Comparison of ENCODE assay signal across 13 cellular contexts in genomic region chr9:137760426-137760825, GRCh38.
DNase-seq lines count a peak whose midpoint lies in the region; ATAC-seq, FAIRE-seq and TF ChIP-seq lines count a peak whose summit lies in the region.
"Had no signal": no experiment of that assay in that cellular context is flagged by ENCODE, and none has a peak within 500 bp of the region (broad histone marks: within the 10 kb centered on the region; RNA-seq: fewer than 3 reads in every experiment).

No MANE protein-coding gene starts in this region.

- in situ Hi-C loops in HepG2 (cut with HindIII; ENCODE audit: extremely low pct_ligation_motif_present, low pct_unique_long_range_greater_than_20kb): no loop called here

- POLR2A ChIA-PET in activated CD4-positive, alpha-beta memory T cell treated with anti-CD3 and anti-CD28 coated beads, Interleukin-2, amount 10 ng/mL, durations not matched to agents 7 days and 5 days (lab: Charles Lee): no interaction called here
- POLR2A ChIA-PET in HepG2 (lab: Yijun Ruan, JAX): no interaction called here

- DNase-seq in activated naive CD4-positive, alpha-beta T cell treated with anti-CD3 and anti-CD28 coated beads, Interleukin-2, amount 50 U/mL, for 72 hours (ENCODE audit: low spot score in 2 of 2): no peak
- no peak for DNase-seq in activated naive CD4-positive, alpha-beta T cell (lab: John Stamatoyannopoulos, UW)
- no peak for DNase-seq in activated CD4-positive, alpha-beta memory T cell treated with anti-CD3 and anti-CD28 coated beads, Interleukin-2, amount 10 ng/mL, durations not matched to agents 7 days and 5 days
- no peak for DNase-seq in memory B cell (ENCODE audit: low spot score in 2 of 2)
- peak; percentile 59 for DNase-seq in testis
- DNase-seq in CD14-positive monocyte (ENCODE audit: low spot score): no peak
- no peak for DNase-seq in HepG2 (ENCODE audit: low spot score)
- DNase-seq in NCI-H1092 treated with DMSO at 0.1 percent for 48 hours (lab: John Stamatoyannopoulos, UW): no peak
- DNase-seq: cortex of kidney, NCI-H524 had no signal

- H3K79me2 ChIP-seq in HepG2 (ENCODE audit: insufficient read depth, low read length): no peaks in the 10 kb centered on the region

- H3K4me3 Mint-ChIP-seq in activated CD4-positive, alpha-beta memory T cell treated with anti-CD3 and anti-CD28 coated beads, Interleukin-2, amount 10 ng/mL, durations not matched to agents 7 days and 5 days: no peak overlapping the region
- peak overlapping the region; percentile 63 for H3K4me3 Mint-ChIP-seq in memory B cell
- no peak overlapping the region for H3K4me3 Mint-ChIP-seq in CD14-positive monocyte
- H3K4me3 Mint-ChIP-seq: type B pancreatic cell had no signal

- 67 to 71% methylated on average over 12 of the region's 12 CpGs for WGBS in testis, 2 donors
- WGBS in HepG2 (ENCODE audit: low lambda C conversion rate): 98% methylated on average over 12 of the region's 12 CpGs

- H3K27ac Mint-ChIP-seq in activated naive CD4-positive, alpha-beta T cell treated with anti-CD3 and anti-CD28 coated beads, Interleukin-2, amount 50 U/mL, for 72 hours: peak overlapping the region; percentile 86 to 92
- H3K27ac Mint-ChIP-seq in activated CD4-positive, alpha-beta memory T cell treated with anti-CD3 and anti-CD28 coated beads, Interleukin-2, amount 10 ng/mL, durations not matched to agents 7 days and 5 days: peak overlapping the region; percentile 68
- H3K27ac Mint-ChIP-seq in memory B cell (peak overlapping the region; percentile 98), CD14-positive monocyte (peak overlapping the region in 2 of 7 donors; percentile 46)
- H3K27ac Mint-ChIP-seq: type B pancreatic cell had no signal

- no peak for TF ChIP-seq RAD21 in HepG2 (CRISPR knock-in tag; IDR thresholded peaks at IDR 0.05)

- H4K20me1 ChIP-seq in HepG2 (ENCODE audit: insufficient read depth, low read length): no peaks in the 10 kb centered on the region

- no TSS peak for BruUV-seq in HepG2 (replicated peaks; lab: Mats Ljungman, UMichigan)

- H3K27me3 Mint-ChIP-seq in activated CD4-positive, alpha-beta memory T cell treated with anti-CD3 and anti-CD28 coated beads, Interleukin-2, amount 10 ng/mL, durations not matched to agents 7 days and 5 days: no peaks in the 10 kb centered on the region
- H3K27me3 Mint-ChIP-seq in memory B cell (no peaks in the 10 kb centered on the region), CD14-positive monocyte (ENCODE audit: low read depth in 3 of 3) (peaks cover 0 to 3% (median 0%) of the 10 kb centered on the region in 3 donors)
- H3K27me3 Mint-ChIP-seq: type B pancreatic cell had no signal

- FAIRE-seq in HepG2 (lab: Jason Lieb, UNC): no peak
- FAIRE-seq: RCC 7860 had no signal

- H3K4me1 Mint-ChIP-seq in activated CD4-positive, alpha-beta memory T cell treated with anti-CD3 and anti-CD28 coated beads, Interleukin-2, amount 10 ng/mL, durations not matched to agents 7 days and 5 days: peaks cover 55% of the 10 kb centered on the region
- H3K4me1 Mint-ChIP-seq in memory B cell (peaks cover 47% of the 10 kb centered on the region), CD14-positive monocyte (no peaks in the 10 kb centered on the region)

- H3K36me3 ChIP-seq in testis (ENCODE audit: low read depth, missing control alignments): no peaks in the 10 kb centered on the region
- H3K36me3 ChIP-seq in HepG2 (replicated peaks in 1 of 2; ENCODE audit: control insufficient read depth in 1 of 2, insufficient read depth in 2 of 2, low read length in 2 of 2): peaks cover 24 to 65% of the 10 kb centered on the region in 2 experiments

- H3K9me3 ChIP-seq in testis: no peaks in the 10 kb centered on the region
- no peaks in the 10 kb centered on the region for H3K9me3 ChIP-seq in HepG2 (ENCODE audit: low read length)

- TF ChIP-seq EP300 in HepG2 (IDR thresholded peaks at IDR 0.05; ENCODE audit: low read depth in 2 of 2, low read length in 2 of 2) (no peak), HepG2 (CRISPR knock-in tag; IDR thresholded peaks at IDR 0.05; ENCODE audit: borderline replicate concordance) (no peak)

- no peak overlapping the region for H3K4me2 ChIP-seq in HepG2 (ENCODE audit: low read depth, low read length)

- peaks cover 44 to 67% of the 10 kb centered on the region in 2 donors for H3K36me3 Mint-ChIP-seq in activated naive CD4-positive, alpha-beta T cell treated with anti-CD3 and anti-CD28 coated beads, Interleukin-2, amount 50 U/mL, for 72 hours
- H3K36me3 Mint-ChIP-seq in activated CD4-positive, alpha-beta memory T cell treated with anti-CD3 and anti-CD28 coated beads, Interleukin-2, amount 10 ng/mL, durations not matched to agents 7 days and 5 days (ENCODE audit: low read depth): peaks cover 81% of the 10 kb centered on the region
- H3K36me3 Mint-ChIP-seq in memory B cell (peaks cover 50% of the 10 kb centered on the region), CD14-positive monocyte (peaks cover 82 to 92% of the 10 kb centered on the region in 2 donors)

- TF ChIP-seq CTCF in testis (IDR thresholded peaks at IDR 0.05): no peak
- no peak for TF ChIP-seq CTCF in CD14-positive monocyte (IDR thresholded peaks at IDR 0.05)
- TF ChIP-seq CTCF in HepG2 (CRISPR knock-in tag; IDR thresholded peaks at IDR 0.05): no peak

- intact Hi-C loops in testis (cut with DNase I; ENCODE audit: low total_unique reads): no loop called here
- intact Hi-C loops in CD14-positive monocyte (cut with micrococcal nuclease): no loop called here
- intact Hi-C loops in HepG2 (cut with micrococcal nuclease; ENCODE audit: unreplicated experiment): no loop called here

- H2AFZ ChIP-seq in HepG2 (ENCODE audit: low read length): no peak overlapping the region

- H3K9me3 Mint-ChIP-seq in activated naive CD4-positive, alpha-beta T cell treated with anti-CD3 and anti-CD28 coated beads, Interleukin-2, amount 50 U/mL, for 72 hours: no peaks in the 10 kb centered on the region
- H3K9me3 Mint-ChIP-seq in activated CD4-positive, alpha-beta memory T cell treated with anti-CD3 and anti-CD28 coated beads, Interleukin-2, amount 10 ng/mL, durations not matched to agents 7 days and 5 days: peaks cover 4% of the 10 kb centered on the region
- H3K9me3 Mint-ChIP-seq in memory B cell: no peaks in the 10 kb centered on the region
- H3K9me3 Mint-ChIP-seq in CD14-positive monocyte: peaks cover 0 to 3% (median under 1%) of the 10 kb centered on the region in 7 donors

- CTCF ChIA-PET in activated CD4-positive, alpha-beta memory T cell treated with anti-CD3 and anti-CD28 coated beads, Interleukin-2, amount 10 ng/mL, durations not matched to agents 7 days and 5 days (lab: Charles Lee): no interaction called here
- CTCF ChIA-PET in HepG2 (lab: Yijun Ruan, JAX; ENCODE audit: low intra/inter-chr PET ratio, low total read pairs): no interaction called here

- no peak overlapping the region for H3K9ac ChIP-seq in HepG2 (ENCODE audit: insufficient read depth, low read depth, low read length)

- H3K27me3 ChIP-seq in testis (no peaks in the 10 kb centered on the region), HepG2 (ENCODE audit: control insufficient read depth in 1 of 2, insufficient read depth in 2 of 2, low read length in 2 of 2) (no peaks in the 10 kb centered on the region)

- ATAC-seq in activated naive CD4-positive, alpha-beta T cell treated with anti-CD3 and anti-CD28 coated beads, Interleukin-2, amount 50 U/mL, for 72 hours: no peak
- ATAC-seq in memory B cell (ENCODE audit: low read depth): no peak
- ATAC-seq in HepG2: no peak

- H3K4me1 ChIP-seq in testis: peaks cover 6% of the 10 kb centered on the region
- no peaks in the 10 kb centered on the region for H3K4me1 ChIP-seq in HepG2 (ENCODE audit: insufficient read depth, low read length)

- no peak overlapping the region for H3K27ac ChIP-seq in testis
- no peak overlapping the region for H3K27ac ChIP-seq in HepG2 (ENCODE audit: extremely low read length, insufficient read depth, low read length)

- TF ChIP-seq POLR2A in testis (IDR thresholded peaks at IDR 0.05) (no peak), HepG2 (IDR thresholded peaks at IDR 0.05; ENCODE audit: insufficient read depth in 1 of 2, low read depth in 2 of 2, low read length in 2 of 2) (no peak)

- H3K4me3 ChIP-seq in testis (no peak overlapping the region), HepG2 (replicated peaks in 1 of 3; ENCODE audit: insufficient read depth in 1 of 3, low read depth in 2 of 3, low read length in 3 of 3) (no peak overlapping the region)
- H3K4me3 ChIP-seq: lung had no signal

TF ChIP-seq in HepG2, 621 proteins besides CTCF, POLR2A, EP300 and RAD21:
- TF ChIP-seq E2F5 (CRISPR knock-in tag; conservative IDR thresholded peaks at IDR 0.05) (no peak), ZNF160 (CRISPR knock-in tag; IDR thresholded peaks at IDR 0.05) (no peak), ZMYM3 (CRISPR knock-in tag; IDR thresholded peaks at IDR 0.05) (no peak), ZNF577 (CRISPR knock-in tag; IDR thresholded peaks at IDR 0.05; ENCODE audit: borderline replicate concordance, low read depth) (no peak)
